ENCODE assay signal across 8 cellular contexts in genomic region chr16:75648265-75649076, GRCh38. TPM values are rescaled to one million over a fixed set of nuclear protein-coding genes. Genes with fewer than 3 reads are reported as not detected.
DNase-seq lines count a peak whose midpoint lies in the region; ATAC-seq, FAIRE-seq and TF ChIP-seq lines count a peak whose summit lies in the region.

No MANE protein-coding gene starts in this region.

- no peak for TF ChIP-seq CTCF in MM.1S (IDR thresholded peaks at IDR 0.05; ENCODE audit: low read length)
- TF ChIP-seq CTCF in pancreas (IDR thresholded peaks at IDR 0.05), result no peak
- no peak for TF ChIP-seq CTCF in tibial artery (IDR thresholded peaks at IDR 0.05)

- H3K27me3 ChIP-seq in HAP-1 (ENCODE audit: low read depth) (no peaks in the 10 kb centered on the region), MM.1S (replicated peaks; ENCODE audit: insufficient read depth, low read length) (no peaks in the 10 kb centered on the region), pancreas (no peaks in the 10 kb centered on the region), tibial artery (no peaks in the 10 kb centered on the region)

- H3K27ac ChIP-seq in MM.1S (ENCODE audit: low read length), result peak overlapping the region; percentile 83
- H3K27ac ChIP-seq in pancreas, result peak overlapping the region; percentile 84 to 99 (median 90)
- H3K27ac ChIP-seq in tibial artery, result peak overlapping the region; percentile 98 to 99

- H3K9me2 ChIP-seq in MM.1S (replicated peaks; ENCODE audit: insufficient read depth, low read length), result no peaks in the 10 kb centered on the region

- H2AFZ ChIP-seq in MM.1S (ENCODE audit: low read length), result peak overlapping the region; percentile 45

- WGBS in pancreas, 2 donors, result 0% methylated on average over 61 to 62 of the region's 62 CpGs

- peak overlapping the region; percentile 88 for H3K4me3 Mint-ChIP-seq in activated naive CD8-positive, alpha-beta T cell treated with anti-CD3 and anti-CD28 coated beads for 36 hours

- H3K79me2 ChIP-seq in MM.1S (ENCODE audit: low read length), result peaks cover 94% of the 10 kb centered on the region

- H3K4me2 ChIP-seq in MM.1S (ENCODE audit: low read depth, low read length), result peak overlapping the region; percentile 73; the same call in 1 of the 2 replicates

- peak overlapping the region; percentile 92 for H3K4me3 ChIP-seq in HAP-1
- peak overlapping the region; percentile 89 for H3K4me3 ChIP-seq in MM.1S (ENCODE audit: low read length)
- H3K4me3 ChIP-seq in pancreas, result peak overlapping the region; percentile 85 to 100 (median 94)
- peak overlapping the region; percentile 81 to 99 for H3K4me3 ChIP-seq in tibial artery

- no peak for FAIRE-seq in pancreas (lab: Jason Lieb, UNC)

- peaks cover 7% of the 10 kb centered on the region; the same call in 1 of the 2 replicates for H4K20me1 ChIP-seq in MM.1S (ENCODE audit: insufficient read depth, low read length)

- H3K4me1 Mint-ChIP-seq in activated naive CD8-positive, alpha-beta T cell treated with anti-CD3 and anti-CD28 coated beads for 36 hours, result peaks cover 47% of the 10 kb centered on the region

- H3K36me3 ChIP-seq in HAP-1 (replicated peaks) (peaks cover 39% of the 10 kb centered on the region), MM.1S (replicated peaks; ENCODE audit: insufficient read depth, low read length) (no peaks in the 10 kb centered on the region), pancreas (no peaks in the 10 kb centered on the region), tibial artery (peaks cover 0 to 20% (median 16%) of the 10 kb centered on the region in 3 donors)

- in situ Hi-C loops in HAP-1 (cut with MboI; ENCODE audit: low sequenced_read_pairs), result loop anchor here (25.0 kb wide), 1 partner anchor 1539 kb away; the partner anchor contains the start of genes MON1B and SYCE1L

- DNase-seq in GM03348 (ENCODE audit: low spot score) (peak; percentile 85), HAP-1 (ENCODE audit: low spot score in 2 of 2) (peak; percentile 72 to 89), MM.1S (peak; percentile 52), SKM-1 (lab: John Stamatoyannopoulos, UW; ENCODE audit: unreplicated experiment) (peak; percentile 24), Right ventricle myocardium superior (peak; percentile 92), pancreas (peak; percentile 73 to 89 (median 84)), tibial artery (peak; percentile 89 to 91)
- DNase-seq in activated naive CD8-positive, alpha-beta T cell treated with anti-CD3 and anti-CD28 coated beads for 36 hours, result peak; percentile 82

- peaks cover 31% of the 10 kb centered on the region for H3K4me1 ChIP-seq in HAP-1
- H3K4me1 ChIP-seq in MM.1S (ENCODE audit: low read length), result peaks cover 17% of the 10 kb centered on the region
- peaks cover 21 to 41% (median 36%) of the 10 kb centered on the region in 3 donors for H3K4me1 ChIP-seq in pancreas
- H3K4me1 ChIP-seq in tibial artery, result peaks cover 0 to 69% (median 43%) of the 10 kb centered on the region in 4 donors

- intact Hi-C loops in Right ventricle myocardium superior (cut with DNase I) (loop anchor here (10.0 kb wide), 1 partner anchor 116 kb away; no protein-coding TSS in a partner anchor), pancreas (cut with DNase I) (no loop called here), tibial artery (cut with DNase I; ENCODE audit: low total_unique reads) (no loop called here)

- H3K9me3 ChIP-seq in HAP-1, result no peaks in the 10 kb centered on the region
- no peaks in the 10 kb centered on the region for H3K9me3 ChIP-seq in MM.1S (replicated peaks; ENCODE audit: insufficient read depth, low read length)
- H3K9me3 ChIP-seq in pancreas, result no peaks in the 10 kb centered on the region
- no peaks in the 10 kb centered on the region for H3K9me3 ChIP-seq in tibial artery

- H3F3A ChIP-seq in MM.1S (ENCODE audit: insufficient read depth, low read length), result no peaks in the 10 kb centered on the region

- H3K9ac ChIP-seq in MM.1S (ENCODE audit: low read length), result peak overlapping the region; percentile 89

- peak overlapping the region; percentile 96 for H3K27ac Mint-ChIP-seq in activated naive CD8-positive, alpha-beta T cell treated with anti-CD3 and anti-CD28 coated beads for 36 hours

- ATAC-seq in Right ventricle myocardium superior (ENCODE audit: poor library complexity) (peak; percentile 84), pancreas (peak; percentile 72 to 81 (median 79))

- H3K27me3 Mint-ChIP-seq in activated naive CD8-positive, alpha-beta T cell treated with anti-CD3 and anti-CD28 coated beads for 36 hours, result no peaks in the 10 kb centered on the region

- no peaks in the 10 kb centered on the region for H3K9me3 Mint-ChIP-seq in activated naive CD8-positive, alpha-beta T cell treated with anti-CD3 and anti-CD28 coated beads for 36 hours

- peaks cover 41% of the 10 kb centered on the region for H3K36me3 Mint-ChIP-seq in activated naive CD8-positive, alpha-beta T cell treated with anti-CD3 and anti-CD28 coated beads for 36 hours

RNA-seq across cellular contexts. Expression of gene TERF2IP, which starts 0.9 kb away (rescaled TPM):
- total RNA-seq in activated naive CD8-positive, alpha-beta T cell treated with anti-CD3 and anti-CD28 coated beads for 36 hours, result 10 to 100 TPM; 68.8 to 73.5 TPM
- total RNA-seq in Right ventricle myocardium superior (50.7 TPM), pancreas (10 to 100 TPM; 14.6 to 32.1 (median 20.1) TPM)
- polyA plus RNA-seq in pancreas, result 10 to 100 TPM; 27.7 to 69.7 TPM

RNA-seq across cellular contexts. Expression of gene KARS1, which starts 1.0 kb away (rescaled TPM):
- 100 to 1,000 TPM; 347 to 366 TPM for total RNA-seq in activated naive CD8-positive, alpha-beta T cell treated with anti-CD3 and anti-CD28 coated beads for 36 hours
- total RNA-seq in Right ventricle myocardium superior (137 TPM), pancreas (10 to 100 TPM; 51.0 to 70.7 (median 63.3) TPM)
- polyA plus RNA-seq in pancreas, result 10 to 100 TPM; 47.2 to 51.5 TPM

RNA-seq across cellular contexts. Expression of gene ADAT1, which starts 25.4 kb away (rescaled TPM):
- total RNA-seq in activated naive CD8-positive, alpha-beta T cell treated with anti-CD3 and anti-CD28 coated beads for 36 hours, result 10 to 100 TPM; 56.7 to 58.7 TPM
- 19.3 TPM for total RNA-seq in Right ventricle myocardium superior
- total RNA-seq in pancreas, result 10 to 100 TPM in 5 of 6 donors, 1 to 10 TPM in 1; 9.2 to 20.5 (median 15.9) TPM
- 10 to 100 TPM in 1 of 2 donors, 1 to 10 TPM in 1; 9.4 to 14.4 TPM for polyA plus RNA-seq in pancreas

RNA-seq across cellular contexts. Expression of gene CPHXL2, which starts 28.3 kb away (rescaled TPM):
- not detected for total RNA-seq in activated naive CD8-positive, alpha-beta T cell treated with anti-CD3 and anti-CD28 coated beads for 36 hours
- total RNA-seq in Right ventricle myocardium superior (not detected), pancreas (not detected)
- not detected for polyA plus RNA-seq in pancreas

RNA-seq across cellular contexts. Expression of gene DUXB, which starts 52.8 kb away (rescaled TPM):
- total RNA-seq in activated naive CD8-positive, alpha-beta T cell treated with anti-CD3 and anti-CD28 coated beads for 36 hours, result not detected
- total RNA-seq in Right ventricle myocardium superior (not detected), pancreas (not detected)
- polyA plus RNA-seq in pancreas, result not detected

Comparison
In these comparisons a context has a peak if more than half of its experiments do, and no peak if none do; other contexts are left out.
1. Peak in every context shown above with its lines: DNase-seq, ATAC-seq, H3K4me3 ChIP-seq and H3K27ac ChIP-seq.
2. DNase-seq: peak in every context shown above with its lines; median percentile 92 in Right ventricle myocardium superior; 90 in tibial artery; 85 in GM03348; 84 in pancreas; 82 in activated naive CD8-positive, alpha-beta T cell treated with anti-CD3 and anti-CD28 coated beads for 36 hours; 80 in HAP-1; 52 in MM.1S; 24 in SKM-1.